Comparison of ENCODE assay signal across 26 cellular contexts in the genomic region with DNA sequence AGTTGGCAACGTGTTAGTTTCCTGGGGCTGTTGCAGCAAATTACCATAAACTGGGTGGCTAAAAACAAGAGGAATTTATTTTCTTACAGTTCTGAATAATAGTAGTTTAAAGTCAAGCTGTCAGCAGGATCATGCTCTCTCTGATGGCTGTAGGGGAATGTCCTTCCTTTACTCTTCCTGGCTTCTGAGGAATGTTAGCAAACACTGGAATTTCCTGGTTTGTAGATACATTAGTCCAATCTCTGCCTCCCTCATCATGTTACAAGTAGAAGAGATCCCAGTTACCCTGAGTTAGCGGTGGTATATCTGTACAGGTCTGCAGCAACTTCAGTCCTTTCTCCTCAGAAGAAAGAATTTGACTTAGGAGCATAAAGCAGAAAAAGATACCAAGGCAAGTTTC.
DNase-seq lines count a peak whose midpoint lies in the region; ATAC-seq, FAIRE-seq and TF ChIP-seq lines count a peak whose summit lies in the region.
"Had no signal": no experiment of that assay in that cellular context is flagged by ENCODE, and none has a peak within 500 bp of the region (broad histone marks: within the 10 kb centered on the region; RNA-seq: fewer than 3 reads in every experiment).

No MANE protein-coding gene starts in this region.

- peak overlapping the region; percentile 63 for H2AFZ ChIP-seq in smooth muscle cell (ENCODE audit: low read depth)
- no peak overlapping the region for H2AFZ ChIP-seq in MM.1S (ENCODE audit: low read length)

- no peaks in the 10 kb centered on the region for H3K79me2 ChIP-seq in smooth muscle cell (ENCODE audit: low read depth)
- H3K79me2 ChIP-seq in MM.1S (ENCODE audit: low read length): no peaks in the 10 kb centered on the region

- peak overlapping the region; percentile 80 for H3K27ac Mint-ChIP-seq in WTC11
- H3K27ac Mint-ChIP-seq: B cell; CD8-positive, alpha-beta T cell had no signal

- H3K9me3 Mint-ChIP-seq in WTC11: 0 out of 2 replicates have a peak, but pooled peaks cover 4% of the 10 kb centered on the region
- H3K9me3 Mint-ChIP-seq: CD8-positive, alpha-beta T cell had no signal

- H3K9me3 ChIP-seq in left lung: no peaks in the 10 kb centered on the region
- H3K9me3 ChIP-seq in smooth muscle cell (replicated peaks; ENCODE audit: low read depth): no peaks in the 10 kb centered on the region
- no peaks in the 10 kb centered on the region for H3K9me3 ChIP-seq in MM.1S (replicated peaks; ENCODE audit: insufficient read depth, low read length)
- H3K9me3 ChIP-seq: Caco-2 had no signal

- H3K4me2 ChIP-seq in smooth muscle cell: no peak overlapping the region
- no peak overlapping the region for H3K4me2 ChIP-seq in MM.1S (ENCODE audit: low read depth, low read length)

- H3F3A ChIP-seq in smooth muscle cell (ENCODE audit: low read depth) (no peaks in the 10 kb centered on the region), MM.1S (ENCODE audit: insufficient read depth, low read length) (no peaks in the 10 kb centered on the region)

- no peaks in the 10 kb centered on the region for H3K36me3 ChIP-seq in left lung
- no peaks in the 10 kb centered on the region for H3K36me3 ChIP-seq in smooth muscle cell (ENCODE audit: low read depth)
- H3K36me3 ChIP-seq in MM.1S (replicated peaks; ENCODE audit: insufficient read depth, low read length): no peaks in the 10 kb centered on the region

- H3K4me1 Mint-ChIP-seq in WTC11: peaks cover 34% of the 10 kb centered on the region
- H3K4me1 Mint-ChIP-seq: B cell had no signal

- ATAC-seq in WTC11: peak; percentile 68
- peak; percentile 46 for ATAC-seq in left lung
- no peak for ATAC-seq in GM21576 (IDR thresholded peaks at IDR 0.05; ENCODE audit: unreplicated experiment)
- ATAC-seq: CD8-positive, alpha-beta T cell; HepG2; Panc1; SK-N-SH treated with all-trans-retinoic acid at 6 μM for 48 hours had no signal

- H3K9ac ChIP-seq in smooth muscle cell (ENCODE audit: low read depth) (no peak overlapping the region), MM.1S (ENCODE audit: low read length) (no peak overlapping the region)

- H3K27me3 ChIP-seq in left lung (no peaks in the 10 kb centered on the region), smooth muscle cell (ENCODE audit: low read depth) (no peaks in the 10 kb centered on the region), MM.1S (replicated peaks; ENCODE audit: insufficient read depth, low read length) (no peaks in the 10 kb centered on the region)

- H3K27me3 Mint-ChIP-seq in WTC11 (ENCODE audit: low read depth): no peaks in the 10 kb centered on the region
- H3K27me3 Mint-ChIP-seq: B cell had no signal

- no peak overlapping the region for H3K4me3 Mint-ChIP-seq in WTC11
- H3K4me3 Mint-ChIP-seq: B cell; CD8-positive, alpha-beta T cell had no signal

- TF ChIP-seq CTCF in WTC11 (IDR thresholded peaks at IDR 0.05) (no peak), left lung (IDR thresholded peaks at IDR 0.05) (no peak), smooth muscle cell (IDR thresholded peaks at IDR 0.05; ENCODE audit: borderline replicate concordance, insufficient read depth, poor library complexity, severe bottlenecking) (no peak), MM.1S (IDR thresholded peaks at IDR 0.05; ENCODE audit: low read length) (no peak)

- WGBS in smooth muscle cell (ENCODE audit: low lambda C conversion rate): 51% methylated on average over 2 of the region's 2 CpGs

- H3K4me3 ChIP-seq in left lung (no peak overlapping the region), smooth muscle cell (no peak overlapping the region), MM.1S (ENCODE audit: low read length) (no peak overlapping the region)

- CTCF ChIA-PET in WTC11 (lab: Charles Lee): no interaction called here

- H3K36me3 Mint-ChIP-seq in WTC11: no peaks in the 10 kb centered on the region
- H3K36me3 Mint-ChIP-seq: CD8-positive, alpha-beta T cell had no signal

- peak; percentile 60 for DNase-seq in NCI-H226
- no peak for DNase-seq in WTC11 (ENCODE audit: low spot score)
- no peak for DNase-seq in left lung
- no peak for DNase-seq in smooth muscle cell (lab: John Stamatoyannopoulos, UW; ENCODE audit: unreplicated experiment)
- no peak for DNase-seq in GM19239 (ENCODE audit: insufficient read length, low spot score)
- no peak for DNase-seq in islet precursor cell
- no peak for DNase-seq in MM.1S
- DNase-seq: Caco-2; CD8-positive, alpha-beta T cell; DMS 273 treated with DMSO at 0.1 percent for 48 hours; DMS79 treated with DMSO at 0.1 percent for 48 hours; GOT3; HCEC 1CT; Karpas-422; NCI-H1105; NCI-H146; NCI-H1930; NCI-H2107; NCI-H526 treated with DMSO at 0.1 percent for 48 hours had no signal

- no peaks in the 10 kb centered on the region for H3K4me1 ChIP-seq in left lung
- H3K4me1 ChIP-seq in smooth muscle cell (ENCODE audit: low read depth): no peaks in the 10 kb centered on the region
- H3K4me1 ChIP-seq in MM.1S (ENCODE audit: low read length): no peaks in the 10 kb centered on the region
- H3K4me1 ChIP-seq: Caco-2 had no signal

- H3K9me2 ChIP-seq in MM.1S (replicated peaks; ENCODE audit: insufficient read depth, low read length): no peaks in the 10 kb centered on the region

- H3K27ac ChIP-seq in left lung (no peak overlapping the region), smooth muscle cell (ENCODE audit: low read depth) (no peak overlapping the region), MM.1S (ENCODE audit: low read length) (no peak overlapping the region)
- H3K27ac ChIP-seq: C4-2B had no signal

- H4K20me1 ChIP-seq in smooth muscle cell (ENCODE audit: low read depth): no peaks in the 10 kb centered on the region
- no peaks in the 10 kb centered on the region for H4K20me1 ChIP-seq in MM.1S (ENCODE audit: insufficient read depth, low read length)

- FAIRE-seq in GM19239 (lab: Jason Lieb, UNC): no peak
- FAIRE-seq: GM12892, HepG2 had no signal

- intact Hi-C loops in left lung (cut with DNase I): no loop called here

- POLR2A ChIA-PET in WTC11 (lab: Charles Lee): interaction anchor here (0.7 kb wide), 1 partner anchor 9 kb away, joined by 3 read pairs; no protein-coding TSS in a partner anchor

TF ChIP-seq in WTC11, 78 proteins besides CTCF, POLR2A, EP300 and RAD21:
- TF ChIP-seq, protein P1, sequence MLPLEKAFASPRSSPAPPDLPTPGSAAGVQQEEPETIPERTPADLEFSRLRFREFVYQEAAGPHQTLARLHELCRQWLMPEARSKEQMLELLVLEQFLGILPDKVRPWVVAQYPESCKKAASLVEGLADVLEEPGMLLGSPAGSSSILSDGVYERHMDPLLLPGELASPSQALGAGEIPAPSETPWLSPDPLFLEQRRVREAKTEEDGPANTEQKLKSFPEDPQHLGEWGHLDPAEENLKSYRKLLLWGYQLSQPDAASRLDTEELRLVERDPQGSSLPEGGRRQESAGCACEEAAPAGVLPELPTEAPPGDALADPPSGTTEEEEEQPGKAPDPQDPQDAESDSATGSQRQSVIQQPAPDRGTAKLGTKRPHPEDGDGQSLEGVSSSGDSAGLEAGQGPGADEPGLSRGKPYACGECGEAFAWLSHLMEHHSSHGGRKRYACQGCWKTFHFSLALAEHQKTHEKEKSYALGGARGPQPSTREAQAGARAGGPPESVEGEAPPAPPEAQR (CRISPR knock-in tag; IDR thresholded peaks at IDR 0.05): no peak
- no peak for TF ChIP-seq ZNF232 (CRISPR knock-in tag; IDR thresholded peaks at IDR 0.05)
TF ChIP-seq in WTC11: peak in this region for 0.
